In the genomic region with DNA sequence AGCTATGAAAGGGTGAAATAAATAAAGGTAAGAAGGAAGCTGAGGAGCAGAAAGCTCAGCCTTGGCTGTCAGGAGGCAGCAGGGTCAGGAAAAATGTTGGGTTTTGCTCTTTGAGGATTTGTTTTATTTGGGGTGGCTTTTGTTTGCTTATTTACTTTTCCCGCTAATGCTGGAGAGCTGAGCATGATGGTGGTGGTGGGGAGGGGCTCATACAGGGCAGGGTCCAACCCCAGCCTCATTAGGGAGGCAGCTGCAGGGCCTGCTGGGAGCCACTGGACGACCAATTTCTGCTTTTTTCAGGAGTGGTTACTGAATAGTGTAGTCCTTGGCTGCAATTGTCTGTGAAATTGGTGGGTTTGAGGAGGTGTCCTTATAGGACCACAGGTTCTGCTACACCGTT, we compare ENCODE assay signal across 1 cellular context.
TF ChIP-seq lines count a peak whose summit lies in the region.

No MANE protein-coding gene starts in this region.

TF ChIP-seq in HepG2, 621 proteins besides CTCF, POLR2A, EP300 and RAD21 (continues in another document):
- TF ChIP-seq ZSCAN12 (CRISPR knock-in tag; IDR thresholded peaks at IDR 0.05) = no peak
- no peak for TF ChIP-seq IRX3 (CRISPR knock-in tag; IDR thresholded peaks at IDR 0.05; ENCODE audit: borderline replicate concordance, low read depth)
- TF ChIP-seq, protein P1, sequence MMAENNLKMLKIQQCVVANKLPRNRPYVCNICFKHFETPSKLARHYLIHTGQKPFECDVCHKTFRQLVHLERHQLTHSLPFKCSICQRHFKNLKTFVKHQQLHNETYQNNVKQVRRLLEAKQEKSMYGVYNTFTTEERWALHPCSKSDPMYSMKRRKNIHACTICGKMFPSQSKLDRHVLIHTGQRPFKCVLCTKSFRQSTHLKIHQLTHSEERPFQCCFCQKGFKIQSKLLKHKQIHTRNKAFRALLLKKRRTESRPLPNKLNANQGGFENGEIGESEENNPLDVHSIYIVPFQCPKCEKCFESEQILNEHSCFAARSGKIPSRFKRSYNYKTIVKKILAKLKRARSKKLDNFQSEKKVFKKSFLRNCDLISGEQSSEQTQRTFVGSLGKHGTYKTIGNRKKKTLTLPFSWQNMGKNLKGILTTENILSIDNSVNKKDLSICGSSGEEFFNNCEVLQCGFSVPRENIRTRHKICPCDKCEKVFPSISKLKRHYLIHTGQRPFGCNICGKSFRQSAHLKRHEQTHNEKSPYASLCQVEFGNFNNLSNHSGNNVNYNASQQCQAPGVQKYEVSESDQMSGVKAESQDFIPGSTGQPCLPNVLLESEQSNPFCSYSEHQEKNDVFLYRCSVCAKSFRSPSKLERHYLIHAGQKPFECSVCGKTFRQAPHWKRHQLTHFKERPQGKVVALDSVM (CRISPR knock-in tag; IDR thresholded peaks at IDR 0.05) = peak; percentile 69
- no peak for TF ChIP-seq SP2 (CRISPR knock-in tag; IDR thresholded peaks at IDR 0.05)
- TF ChIP-seq, protein P2, sequence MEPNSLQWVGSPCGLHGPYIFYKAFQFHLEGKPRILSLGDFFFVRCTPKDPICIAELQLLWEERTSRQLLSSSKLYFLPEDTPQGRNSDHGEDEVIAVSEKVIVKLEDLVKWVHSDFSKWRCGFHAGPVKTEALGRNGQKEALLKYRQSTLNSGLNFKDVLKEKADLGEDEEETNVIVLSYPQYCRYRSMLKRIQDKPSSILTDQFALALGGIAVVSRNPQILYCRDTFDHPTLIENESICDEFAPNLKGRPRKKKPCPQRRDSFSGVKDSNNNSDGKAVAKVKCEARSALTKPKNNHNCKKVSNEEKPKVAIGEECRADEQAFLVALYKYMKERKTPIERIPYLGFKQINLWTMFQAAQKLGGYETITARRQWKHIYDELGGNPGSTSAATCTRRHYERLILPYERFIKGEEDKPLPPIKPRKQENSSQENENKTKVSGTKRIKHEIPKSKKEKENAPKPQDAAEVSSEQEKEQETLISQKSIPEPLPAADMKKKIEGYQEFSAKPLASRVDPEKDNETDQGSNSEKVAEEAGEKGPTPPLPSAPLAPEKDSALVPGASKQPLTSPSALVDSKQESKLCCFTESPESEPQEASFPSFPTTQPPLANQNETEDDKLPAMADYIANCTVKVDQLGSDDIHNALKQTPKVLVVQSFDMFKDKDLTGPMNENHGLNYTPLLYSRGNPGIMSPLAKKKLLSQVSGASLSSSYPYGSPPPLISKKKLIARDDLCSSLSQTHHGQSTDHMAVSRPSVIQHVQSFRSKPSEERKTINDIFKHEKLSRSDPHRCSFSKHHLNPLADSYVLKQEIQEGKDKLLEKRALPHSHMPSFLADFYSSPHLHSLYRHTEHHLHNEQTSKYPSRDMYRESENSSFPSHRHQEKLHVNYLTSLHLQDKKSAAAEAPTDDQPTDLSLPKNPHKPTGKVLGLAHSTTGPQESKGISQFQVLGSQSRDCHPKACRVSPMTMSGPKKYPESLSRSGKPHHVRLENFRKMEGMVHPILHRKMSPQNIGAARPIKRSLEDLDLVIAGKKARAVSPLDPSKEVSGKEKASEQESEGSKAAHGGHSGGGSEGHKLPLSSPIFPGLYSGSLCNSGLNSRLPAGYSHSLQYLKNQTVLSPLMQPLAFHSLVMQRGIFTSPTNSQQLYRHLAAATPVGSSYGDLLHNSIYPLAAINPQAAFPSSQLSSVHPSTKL (CRISPR knock-in tag; IDR thresholded peaks at IDR 0.05) = peak; percentile 68
- TF ChIP-seq ZNF672 (CRISPR knock-in tag; IDR thresholded peaks at IDR 0.05) = no peak
- TF ChIP-seq REXO4 (CRISPR knock-in tag; IDR thresholded peaks at IDR 0.05; ENCODE audit: borderline replicate concordance) = no peak
- TF ChIP-seq, protein P3, sequence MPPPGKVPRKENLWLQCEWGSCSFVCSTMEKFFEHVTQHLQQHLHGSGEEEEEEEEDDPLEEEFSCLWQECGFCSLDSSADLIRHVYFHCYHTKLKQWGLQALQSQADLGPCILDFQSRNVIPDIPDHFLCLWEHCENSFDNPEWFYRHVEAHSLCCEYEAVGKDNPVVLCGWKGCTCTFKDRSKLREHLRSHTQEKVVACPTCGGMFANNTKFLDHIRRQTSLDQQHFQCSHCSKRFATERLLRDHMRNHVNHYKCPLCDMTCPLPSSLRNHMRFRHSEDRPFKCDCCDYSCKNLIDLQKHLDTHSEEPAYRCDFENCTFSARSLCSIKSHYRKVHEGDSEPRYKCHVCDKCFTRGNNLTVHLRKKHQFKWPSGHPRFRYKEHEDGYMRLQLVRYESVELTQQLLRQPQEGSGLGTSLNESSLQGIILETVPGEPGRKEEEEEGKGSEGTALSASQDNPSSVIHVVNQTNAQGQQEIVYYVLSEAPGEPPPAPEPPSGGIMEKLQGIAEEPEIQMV (CRISPR knock-in tag; IDR thresholded peaks at IDR 0.05; ENCODE audit: low read depth) = no peak
- TF ChIP-seq, protein P4, sequence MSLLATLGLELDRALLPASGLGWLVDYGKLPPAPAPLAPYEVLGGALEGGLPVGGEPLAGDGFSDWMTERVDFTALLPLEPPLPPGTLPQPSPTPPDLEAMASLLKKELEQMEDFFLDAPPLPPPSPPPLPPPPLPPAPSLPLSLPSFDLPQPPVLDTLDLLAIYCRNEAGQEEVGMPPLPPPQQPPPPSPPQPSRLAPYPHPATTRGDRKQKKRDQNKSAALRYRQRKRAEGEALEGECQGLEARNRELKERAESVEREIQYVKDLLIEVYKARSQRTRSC (CRISPR knock-in tag; IDR thresholded peaks at IDR 0.05; ENCODE audit: low read depth) = no peak
- no peak for TF ChIP-seq GABPA (IDR thresholded peaks at IDR 0.05; ENCODE audit: low read depth, low read length)
- no peak for TF ChIP-seq GABPA (CRISPR knock-in tag; IDR thresholded peaks at IDR 0.05; ENCODE audit: low read depth)
- no peak for TF ChIP-seq NFATC3 (CRISPR knock-in tag; IDR thresholded peaks at IDR 0.05)
- TF ChIP-seq ZNF317 (CRISPR knock-in tag; IDR thresholded peaks at IDR 0.05) = no peak
- TF ChIP-seq ZNF713 (CRISPR knock-in tag; IDR thresholded peaks at IDR 0.05) = no peak
- TF ChIP-seq, protein P5, sequence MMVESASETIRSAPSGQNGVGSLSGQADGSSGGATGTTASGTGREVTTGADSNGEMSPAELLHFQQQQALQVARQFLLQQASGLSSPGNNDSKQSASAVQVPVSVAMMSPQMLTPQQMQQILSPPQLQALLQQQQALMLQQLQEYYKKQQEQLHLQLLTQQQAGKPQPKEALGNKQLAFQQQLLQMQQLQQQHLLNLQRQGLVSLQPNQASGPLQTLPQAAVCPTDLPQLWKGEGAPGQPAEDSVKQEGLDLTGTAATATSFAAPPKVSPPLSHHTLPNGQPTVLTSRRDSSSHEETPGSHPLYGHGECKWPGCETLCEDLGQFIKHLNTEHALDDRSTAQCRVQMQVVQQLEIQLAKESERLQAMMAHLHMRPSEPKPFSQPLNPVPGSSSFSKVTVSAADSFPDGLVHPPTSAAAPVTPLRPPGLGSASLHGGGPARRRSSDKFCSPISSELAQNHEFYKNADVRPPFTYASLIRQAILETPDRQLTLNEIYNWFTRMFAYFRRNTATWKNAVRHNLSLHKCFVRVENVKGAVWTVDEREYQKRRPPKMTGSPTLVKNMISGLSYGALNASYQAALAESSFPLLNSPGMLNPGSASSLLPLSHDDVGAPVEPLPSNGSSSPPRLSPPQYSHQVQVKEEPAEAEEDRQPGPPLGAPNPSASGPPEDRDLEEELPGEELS (CRISPR knock-in tag; IDR thresholded peaks at IDR 0.05) = peak; percentile 88
- TF ChIP-seq KAT2B (IDR thresholded peaks at IDR 0.05; ENCODE audit: borderline replicate concordance, low read depth, low read length) = no peak
- TF ChIP-seq ZNF75D (CRISPR knock-in tag; IDR thresholded peaks at IDR 0.05; ENCODE audit: borderline replicate concordance) = no peak
- TF ChIP-seq, protein P6, sequence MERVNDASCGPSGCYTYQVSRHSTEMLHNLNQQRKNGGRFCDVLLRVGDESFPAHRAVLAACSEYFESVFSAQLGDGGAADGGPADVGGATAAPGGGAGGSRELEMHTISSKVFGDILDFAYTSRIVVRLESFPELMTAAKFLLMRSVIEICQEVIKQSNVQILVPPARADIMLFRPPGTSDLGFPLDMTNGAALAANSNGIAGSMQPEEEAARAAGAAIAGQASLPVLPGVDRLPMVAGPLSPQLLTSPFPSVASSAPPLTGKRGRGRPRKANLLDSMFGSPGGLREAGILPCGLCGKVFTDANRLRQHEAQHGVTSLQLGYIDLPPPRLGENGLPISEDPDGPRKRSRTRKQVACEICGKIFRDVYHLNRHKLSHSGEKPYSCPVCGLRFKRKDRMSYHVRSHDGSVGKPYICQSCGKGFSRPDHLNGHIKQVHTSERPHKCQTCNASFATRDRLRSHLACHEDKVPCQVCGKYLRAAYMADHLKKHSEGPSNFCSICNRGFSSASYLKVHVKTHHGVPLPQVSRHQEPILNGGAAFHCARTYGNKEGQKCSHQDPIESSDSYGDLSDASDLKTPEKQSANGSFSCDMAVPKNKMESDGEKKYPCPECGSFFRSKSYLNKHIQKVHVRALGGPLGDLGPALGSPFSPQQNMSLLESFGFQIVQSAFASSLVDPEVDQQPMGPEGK (CRISPR knock-in tag; IDR thresholded peaks at IDR 0.05) = peak; percentile 72
- TF ChIP-seq ZBTB8A (CRISPR knock-in tag; IDR thresholded peaks at IDR 0.05; ENCODE audit: borderline replicate concordance, low read depth) = no peak
- 0 out of 2 replicates have a peak, but pooled peaks have one; percentile 20 for TF ChIP-seq ZFX (CRISPR knock-in tag; IDR thresholded peaks at IDR 0.05; ENCODE audit: low read depth)
- no peak for TF ChIP-seq HDAC6 (IDR thresholded peaks at IDR 0.05; ENCODE audit: low read depth, low read length)
- no peak for TF ChIP-seq RBAK (CRISPR knock-in tag; IDR thresholded peaks at IDR 0.05)
- TF ChIP-seq ZNF354B (CRISPR knock-in tag; IDR thresholded peaks at IDR 0.05) = no peak
- no peak for TF ChIP-seq KDM2A (CRISPR knock-in tag; IDR thresholded peaks at IDR 0.05; ENCODE audit: borderline replicate concordance, low read depth)
- no peak for TF ChIP-seq ZNF598 (CRISPR knock-in tag; IDR thresholded peaks at IDR 0.05; ENCODE audit: borderline replicate concordance)
- TF ChIP-seq, protein P7, sequence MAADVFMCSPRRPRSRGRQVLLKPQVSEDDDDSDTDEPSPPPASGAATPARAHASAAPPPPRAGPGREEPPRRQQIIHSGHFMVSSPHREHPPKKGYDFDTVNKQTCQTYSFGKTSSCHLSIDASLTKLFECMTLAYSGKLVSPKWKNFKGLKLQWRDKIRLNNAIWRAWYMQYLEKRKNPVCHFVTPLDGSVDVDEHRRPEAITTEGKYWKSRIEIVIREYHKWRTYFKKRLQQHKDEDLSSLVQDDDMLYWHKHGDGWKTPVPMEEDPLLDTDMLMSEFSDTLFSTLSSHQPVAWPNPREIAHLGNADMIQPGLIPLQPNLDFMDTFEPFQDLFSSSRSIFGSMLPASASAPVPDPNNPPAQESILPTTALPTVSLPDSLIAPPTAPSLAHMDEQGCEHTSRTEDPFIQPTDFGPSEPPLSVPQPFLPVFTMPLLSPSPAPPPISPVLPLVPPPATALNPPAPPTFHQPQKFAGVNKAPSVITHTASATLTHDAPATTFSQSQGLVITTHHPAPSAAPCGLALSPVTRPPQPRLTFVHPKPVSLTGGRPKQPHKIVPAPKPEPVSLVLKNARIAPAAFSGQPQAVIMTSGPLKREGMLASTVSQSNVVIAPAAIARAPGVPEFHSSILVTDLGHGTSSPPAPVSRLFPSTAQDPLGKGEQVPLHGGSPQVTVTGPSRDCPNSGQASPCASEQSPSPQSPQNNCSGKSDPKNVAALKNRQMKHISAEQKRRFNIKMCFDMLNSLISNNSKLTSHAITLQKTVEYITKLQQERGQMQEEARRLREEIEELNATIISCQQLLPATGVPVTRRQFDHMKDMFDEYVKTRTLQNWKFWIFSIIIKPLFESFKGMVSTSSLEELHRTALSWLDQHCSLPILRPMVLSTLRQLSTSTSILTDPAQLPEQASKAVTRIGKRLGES (CRISPR knock-in tag; IDR thresholded peaks at IDR 0.05; ENCODE audit: borderline replicate concordance) = no peak
- TF ChIP-seq PTBP1 (IDR thresholded peaks at IDR 0.05; ENCODE audit: low read depth, low read length, poor library complexity, severe bottlenecking) = no peak
- TF ChIP-seq, protein P8, sequence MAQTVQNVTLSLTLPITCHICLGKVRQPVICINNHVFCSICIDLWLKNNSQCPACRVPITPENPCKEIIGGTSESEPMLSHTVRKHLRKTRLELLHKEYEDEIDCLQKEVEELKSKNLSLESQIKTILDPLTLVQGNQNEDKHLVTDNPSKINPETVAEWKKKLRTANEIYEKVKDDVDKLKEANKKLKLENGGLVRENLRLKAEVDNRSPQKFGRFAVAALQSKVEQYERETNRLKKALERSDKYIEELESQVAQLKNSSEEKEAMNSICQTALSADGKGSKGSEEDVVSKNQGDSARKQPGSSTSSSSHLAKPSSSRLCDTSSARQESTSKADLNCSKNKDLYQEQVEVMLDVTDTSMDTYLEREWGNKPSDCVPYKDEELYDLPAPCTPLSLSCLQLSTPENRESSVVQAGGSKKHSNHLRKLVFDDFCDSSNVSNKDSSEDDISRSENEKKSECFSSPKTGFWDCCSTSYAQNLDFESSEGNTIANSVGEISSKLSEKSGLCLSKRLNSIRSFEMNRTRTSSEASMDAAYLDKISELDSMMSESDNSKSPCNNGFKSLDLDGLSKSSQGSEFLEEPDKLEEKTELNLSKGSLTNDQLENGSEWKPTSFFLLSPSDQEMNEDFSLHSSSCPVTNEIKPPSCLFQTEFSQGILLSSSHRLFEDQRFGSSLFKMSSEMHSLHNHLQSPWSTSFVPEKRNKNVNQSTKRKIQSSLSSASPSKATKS (CRISPR knock-in tag; IDR thresholded peaks at IDR 0.05) = no peak
- TF ChIP-seq RFX1 (IDR thresholded peaks at IDR 0.05) = no peak
- TF ChIP-seq HNF4G (IDR thresholded peaks at IDR 0.05; ENCODE audit: borderline replicate concordance, low read depth, low read length) = peak; percentile 62
- TF ChIP-seq HNF4G (CRISPR knock-in tag; IDR thresholded peaks at IDR 0.05; ENCODE audit: borderline replicate concordance, low read depth) = peak; percentile 47; the same call in 1 of the 2 replicates
- TF ChIP-seq ZNF30 (CRISPR knock-in tag; IDR thresholded peaks at IDR 0.05) = no peak
- TF ChIP-seq ZNF207 (IDR thresholded peaks at IDR 0.05; ENCODE audit: borderline replicate concordance) = no peak
- TF ChIP-seq ZFAT (CRISPR knock-in tag; conservative IDR thresholded peaks at IDR 0.05) = no peak
- TF ChIP-seq CC2D1A (CRISPR knock-in tag; IDR thresholded peaks at IDR 0.05) = no peak
- TF ChIP-seq, protein P9, sequence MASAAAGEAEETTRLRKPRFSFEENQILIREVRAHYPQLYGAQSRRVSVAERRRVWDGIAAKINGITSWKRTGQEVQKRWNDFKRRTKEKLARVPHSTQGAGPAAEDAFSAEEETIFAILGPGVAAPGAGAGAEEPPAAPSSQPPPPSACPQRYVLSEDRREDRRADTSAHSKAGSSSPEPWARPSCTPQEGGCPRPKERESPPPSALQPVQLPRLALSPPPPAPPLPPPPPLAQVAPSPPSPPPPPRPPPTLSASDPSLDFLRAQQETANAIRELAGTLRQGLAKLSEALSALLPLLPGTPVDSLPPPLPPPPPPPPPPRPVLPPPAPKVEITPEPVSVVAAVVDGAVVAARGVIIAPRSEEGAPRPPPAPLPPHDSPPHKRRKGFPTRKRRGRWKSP (CRISPR knock-in tag; IDR thresholded peaks at IDR 0.05) = no peak
